In the genomic region with DNA sequence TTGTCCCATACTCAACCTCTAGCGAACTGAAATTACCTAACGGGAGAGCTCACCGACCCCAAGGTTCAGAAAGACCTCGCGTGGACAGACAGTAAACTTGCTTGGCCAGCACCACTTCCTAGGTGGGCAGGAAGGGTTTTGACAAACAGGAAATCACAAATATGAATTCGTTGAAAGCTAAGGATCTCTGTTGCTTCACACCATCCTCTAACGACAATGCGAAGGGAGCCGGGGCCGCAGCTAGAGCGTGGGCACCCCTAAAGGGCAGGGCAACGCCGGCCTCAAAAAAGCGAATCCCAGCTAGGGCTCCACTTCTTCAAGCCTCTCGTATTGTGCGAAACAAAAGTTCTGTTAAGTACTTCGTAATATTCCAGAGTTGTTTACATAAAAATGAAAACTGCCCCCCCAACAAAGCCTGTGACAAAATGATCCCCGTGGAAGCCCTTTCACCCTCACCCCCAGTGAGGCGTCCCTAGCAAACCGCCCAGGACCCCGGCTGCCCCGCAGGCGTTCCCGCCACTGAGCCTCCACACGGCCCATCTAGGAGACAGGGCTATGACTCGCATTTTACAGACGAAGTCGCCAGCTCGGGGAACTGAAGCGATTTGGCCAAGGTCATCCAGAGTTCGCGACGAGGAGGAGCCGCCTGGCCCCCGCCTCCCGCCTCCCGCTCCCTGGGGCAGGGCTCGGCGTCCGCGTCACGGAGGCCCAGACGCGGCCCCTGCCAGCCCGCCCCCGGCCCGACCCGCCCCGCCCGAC, we compare ENCODE assay signal across 8 cellular contexts. TPM values are rescaled to one million over a fixed set of nuclear protein-coding genes. Genes with fewer than 3 reads are reported as not detected.
DNase-seq lines count a peak whose midpoint lies in the region; ATAC-seq and TF ChIP-seq lines count a peak whose summit lies in the region.

No MANE protein-coding gene starts in this region.

- no peaks in the 10 kb centered on the region for H3K27me3 ChIP-seq in thoracic aorta (replicated peaks; ENCODE audit: insufficient read depth)

- H3K4me3 Mint-ChIP-seq in glutamatergic neuron (ENCODE audit: unreplicated experiment) (peak overlapping the region; percentile 94), osteocyte (ENCODE audit: unreplicated experiment) (peak overlapping the region; percentile 91)

- peaks cover 3% of the 10 kb centered on the region for H3K27me3 Mint-ChIP-seq in glutamatergic neuron (ENCODE audit: unreplicated experiment)
- H3K27me3 Mint-ChIP-seq in osteocyte (ENCODE audit: unreplicated experiment) = no peaks in the 10 kb centered on the region

- peak overlapping the region; percentile 62 for H3K27ac Mint-ChIP-seq in glutamatergic neuron (ENCODE audit: unreplicated experiment)
- peak overlapping the region; percentile 92 for H3K27ac Mint-ChIP-seq in osteocyte (ENCODE audit: unreplicated experiment)

- peaks cover 35% of the 10 kb centered on the region for H3K36me3 ChIP-seq in SK-N-MC (ENCODE audit: insufficient read depth, low read length)
- H3K36me3 ChIP-seq in thoracic aorta = no peaks in the 10 kb centered on the region

- ATAC-seq in GM21447 (IDR thresholded peaks at IDR 0.05; ENCODE audit: unreplicated experiment) = peak; percentile 68
- ATAC-seq in thoracic aorta (ENCODE audit: insufficient number of reproducible peaks, low FRiP score, low read depth) = peak; percentile 85

- H3K4me3 ChIP-seq in SK-N-MC = peak overlapping the region; percentile 90
- peak overlapping the region; percentile 74 for H3K4me3 ChIP-seq in thoracic aorta

- no peaks in the 10 kb centered on the region for H3K9me3 ChIP-seq in SK-N-MC (ENCODE audit: low read depth, low read length)
- H3K9me3 ChIP-seq in thoracic aorta = no peaks in the 10 kb centered on the region

- peak overlapping the region; percentile 74 for H3K9ac ChIP-seq in SK-N-MC (ENCODE audit: insufficient read length)

- H3K36me3 Mint-ChIP-seq in glutamatergic neuron (ENCODE audit: unreplicated experiment) (no peaks in the 10 kb centered on the region), osteocyte (ENCODE audit: unreplicated experiment) (peaks cover 11% of the 10 kb centered on the region)

- H3K27ac ChIP-seq in SK-N-MC (no peak overlapping the region), thoracic aorta (peak overlapping the region; percentile 84 to 95)

- H3K9me3 Mint-ChIP-seq in glutamatergic neuron (ENCODE audit: unreplicated experiment) = no peaks in the 10 kb centered on the region
- H3K9me3 Mint-ChIP-seq in osteocyte (ENCODE audit: unreplicated experiment) = no peaks in the 10 kb centered on the region

- TF ChIP-seq CTCF in glutamatergic neuron (IDR thresholded peaks at IDR 0.05; ENCODE audit: partially characterized antibody, unreplicated experiment) (no peak), osteocyte (IDR thresholded peaks at IDR 0.05) (no peak), thoracic aorta (IDR thresholded peaks at IDR 0.05) (no peak)

- DNase-seq in DMS 273 treated with DMSO at 0.1 percent for 48 hours (lab: John Stamatoyannopoulos, UW) = peak; percentile 57
- DNase-seq in HUDEP-2 (lab: John Stamatoyannopoulos, UW; ENCODE audit: unreplicated experiment in 76 of 76) = peak in 72 of 76 experiments; percentile 28 to 87 (median 74)
- DNase-seq in SK-N-MC (ENCODE audit: low read depth, low spot score) = no peak
- peak; percentile 77 for DNase-seq in activated naive CD4-positive, alpha-beta T cell treated with anti-CD3 and anti-CD28 coated beads, Interleukin-2, amount 50 U/mL, for 16 hours
- DNase-seq in glutamatergic neuron = peak; percentile 76
- DNase-seq in osteocyte (ENCODE audit: extremely low spot score, unreplicated experiment) = peak; percentile 91
- DNase-seq in thoracic aorta (ENCODE audit: low spot score) = peak; percentile 70

- H3K4me1 Mint-ChIP-seq in glutamatergic neuron (ENCODE audit: low read depth, unreplicated experiment) (peaks cover 7% of the 10 kb centered on the region), osteocyte (ENCODE audit: unreplicated experiment) (peaks cover 27% of the 10 kb centered on the region)

- peaks cover 22 to 45% of the 10 kb centered on the region in 2 donors for H3K4me1 ChIP-seq in thoracic aorta (ENCODE audit: control insufficient read depth in 1 of 2, low read depth in 2 of 2)

RNA-seq across cellular contexts. Expression of a gene that starts 0.5 kb away (rescaled TPM):
- total RNA-seq in glutamatergic neuron (ENCODE audit: unreplicated experiment) (32.5 TPM), osteocyte (44.2 and 45.8 TPM in 2 replicates), thoracic aorta (10 to 100 TPM; 60.2 to 73.4 TPM)

RNA-seq across cellular contexts. Expression of a gene that starts 5.0 kb away (rescaled TPM):
- total RNA-seq in glutamatergic neuron (ENCODE audit: unreplicated experiment) (0.51 TPM), osteocyte (0.13 TPM in 1 of 2 replicates, not detected in the other), thoracic aorta (not detected)
